8 cellular contexts compared by ENCODE assay signal in the genomic region with DNA sequence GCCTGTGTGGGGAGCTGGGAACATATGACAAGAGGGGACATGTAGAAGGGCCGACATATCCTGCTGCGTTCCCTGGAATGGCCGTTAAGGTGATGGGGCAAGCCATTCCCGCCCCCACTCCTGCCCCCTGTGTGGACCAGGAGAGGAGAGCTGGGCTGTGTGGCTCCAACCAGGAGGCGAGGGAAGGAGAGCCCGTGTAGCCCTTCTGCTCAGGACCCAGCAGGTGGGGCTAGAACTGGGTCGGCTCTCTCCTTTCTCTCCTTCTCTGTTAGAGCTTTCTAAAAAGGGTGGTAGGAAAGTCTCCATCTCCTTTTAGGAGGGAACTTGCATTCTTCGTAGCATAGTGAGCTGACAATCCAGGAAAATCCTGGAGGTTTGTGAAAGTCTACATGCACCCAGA.
"Had no signal": no experiment of that assay in that cellular context is flagged by ENCODE, and none has a peak within 500 bp of the region (broad histone marks: within the 10 kb centered on the region; RNA-seq: fewer than 3 reads in every experiment).

No MANE protein-coding gene starts in this region.

- H3K4me1 ChIP-seq: colonic mucosa, tibial artery had no signal

- H3K36me3 ChIP-seq: ovary had no signal

- H3K9me3 ChIP-seq: colonic mucosa, heart left ventricle, ovary, tibial artery had no signal

- H3K27ac ChIP-seq: colonic mucosa, heart left ventricle, ovary, skin epidermis, tibial artery had no signal

- DNase-seq: activated CD4-positive, alpha-beta T cell treated with anti-CD3 and anti-CD28 coated beads for 36 hours; T-helper 9 cell had no signal

- H3K4me3 ChIP-seq: colonic mucosa, dorsolateral prefrontal cortex, heart left ventricle, ovary, skin epidermis, tibial artery had no signal

- H3K27me3 ChIP-seq: colonic mucosa, dorsolateral prefrontal cortex, heart left ventricle, ovary, tibial artery had no signal
